In genomic region chr16:12582696-12583095, GRCh38 we compare ENCODE assay signal across 18 cellular contexts.
"Had no signal": no experiment of that assay in that cellular context is flagged by ENCODE, and none has a peak within 500 bp of the region (broad histone marks: within the 10 kb centered on the region; RNA-seq: fewer than 3 reads in every experiment).

No MANE protein-coding gene starts in this region.

- ATAC-seq: left colon; naive thymus-derived CD8-positive, alpha-beta T cell; right cardiac atrium; stimulated activated naive B cell treated with anti-CD40 and anti-IgM and Interleukin-4, amounts not matched to agents 10 μg/mL and 1 μg/mL and 100 μg/mL, for 72 hours; stimulated activated naive CD8-positive, alpha-beta T cell treated with anti-CD3 and anti-CD28 coated beads, Interleukin-15, amount 100 ng/mL, for 72 hours had no signal

- H3K27me3 ChIP-seq: colonic mucosa, hepatocyte, ovary, transverse colon had no signal

- H3K4me3 ChIP-seq: colonic mucosa, hepatocyte, ovary, thoracic aorta, transverse colon had no signal

- H3K36me3 ChIP-seq: colonic mucosa, ovary, thoracic aorta, transverse colon had no signal

- H3K4me1 ChIP-seq: colonic mucosa, transverse colon had no signal

- DNase-seq: colonic mucosa; effector CD4-positive, alpha-beta T cell; foreskin melanocyte; kidney; left colon; mesendoderm; naive thymus-derived CD8-positive, alpha-beta T cell; nucleus accumbens; ovary; right cardiac atrium; stimulated activated CD4-positive, alpha-beta T cell treated with anti-CD3 and anti-CD28 coated beads, Interleukin-15, amount 100 ng/mL, for 24 hours; stimulated activated CD4-positive, alpha-beta T cell treated with anti-CD3 and anti-CD28 coated beads, Interleukin-1b, Interleukin-23, amount 100 ng/mL, for 48 hours; stimulated activated CD4-positive, alpha-beta T cell treated with anti-CD3 and anti-CD28 coated beads, Interleukin-4, amount 100 ng/mL, for 4 hours; stimulated activated naive B cell treated with anti-CD40 and anti-IgM and Interleukin-4, amounts not matched to agents 10 μg/mL and 1 μg/mL and 100 μg/mL, for 72 hours; stimulated activated naive CD8-positive, alpha-beta T cell treated with anti-CD3 and anti-CD28 coated beads, Interleukin-15, amount 100 ng/mL, for 72 hours; transverse colon had no signal

- H3K27ac ChIP-seq: colonic mucosa, hepatocyte, ovary, thoracic aorta, transverse colon had no signal

- H3K9me3 ChIP-seq: colonic mucosa, ovary, thoracic aorta, transverse colon had no signal

- H2AFZ ChIP-seq: hepatocyte had no signal

- H3K4me2 ChIP-seq: hepatocyte had no signal
